Comparison of ENCODE assay signal across 1 cellular context in the genomic region with DNA sequence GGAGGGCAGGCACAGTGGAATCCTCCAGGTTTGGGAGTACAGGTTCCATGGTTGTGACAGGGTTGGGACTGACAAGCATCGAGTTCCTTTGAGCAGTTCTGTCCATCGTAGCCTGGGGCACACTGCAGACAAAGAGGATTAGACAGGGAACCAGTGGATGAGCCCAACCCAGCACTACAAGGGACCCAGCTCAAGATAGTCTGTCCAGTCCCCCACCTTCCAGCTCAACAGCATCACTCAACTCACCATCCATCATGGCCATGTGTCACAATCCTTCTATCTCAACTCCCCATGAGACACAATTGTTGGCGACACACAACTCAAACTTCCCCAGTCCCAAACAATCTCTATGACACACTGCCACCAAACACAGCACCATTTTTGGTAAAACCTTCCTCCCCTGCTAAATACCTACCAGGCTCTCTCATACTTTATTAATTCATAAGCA.
A peak's percentile ranks its signal among the peaks of the same experiment; 100 is the strongest.
TF ChIP-seq lines count a peak whose summit lies in the region.

No MANE protein-coding gene starts in this region.

TF ChIP-seq in HepG2, 621 proteins besides CTCF, POLR2A, EP300 and RAD21:
- TF ChIP-seq, protein P1, sequence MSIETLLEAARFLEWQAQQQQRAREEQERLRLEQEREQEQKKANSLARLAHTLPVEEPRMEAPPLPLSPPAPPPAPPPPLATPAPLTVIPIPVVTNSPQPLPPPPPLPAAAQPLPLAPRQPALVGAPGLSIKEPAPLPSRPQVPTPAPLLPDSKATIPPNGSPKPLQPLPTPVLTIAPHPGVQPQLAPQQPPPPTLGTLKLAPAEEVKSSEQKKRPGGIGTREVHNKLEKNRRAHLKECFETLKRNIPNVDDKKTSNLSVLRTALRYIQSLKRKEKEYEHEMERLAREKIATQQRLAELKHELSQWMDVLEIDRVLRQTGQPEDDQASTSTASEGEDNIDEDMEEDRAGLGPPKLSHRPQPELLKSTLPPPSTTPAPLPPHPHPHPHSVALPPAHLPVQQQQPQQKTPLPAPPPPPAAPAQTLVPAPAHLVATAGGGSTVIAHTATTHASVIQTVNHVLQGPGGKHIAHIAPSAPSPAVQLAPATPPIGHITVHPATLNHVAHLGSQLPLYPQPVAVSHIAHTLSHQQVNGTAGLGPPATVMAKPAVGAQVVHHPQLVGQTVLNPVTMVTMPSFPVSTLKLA (IDR thresholded peaks at IDR 0.05): 0 out of 2 replicates have a peak, but pooled peaks have one; percentile 15
- TF ChIP-seq, protein P2, sequence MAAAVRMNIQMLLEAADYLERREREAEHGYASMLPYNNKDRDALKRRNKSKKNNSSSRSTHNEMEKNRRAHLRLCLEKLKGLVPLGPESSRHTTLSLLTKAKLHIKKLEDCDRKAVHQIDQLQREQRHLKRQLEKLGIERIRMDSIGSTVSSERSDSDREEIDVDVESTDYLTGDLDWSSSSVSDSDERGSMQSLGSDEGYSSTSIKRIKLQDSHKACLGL (CRISPR knock-in tag; IDR thresholded peaks at IDR 0.05): 0 out of 2 replicates have a peak, but pooled peaks have one; percentile 25
- TF ChIP-seq PITX1 (CRISPR knock-in tag; IDR thresholded peaks at IDR 0.05): no peak
